ENCODE assay signal across 12 cellular contexts in genomic region chr1:192604979-192605620, GRCh38. TPM values are rescaled to one million over a fixed set of nuclear protein-coding genes. Genes with fewer than 3 reads are reported as not detected.
DNase-seq lines count a peak whose midpoint lies in the region; ATAC-seq, FAIRE-seq and TF ChIP-seq lines count a peak whose summit lies in the region.
"Had no signal": no experiment of that assay in that cellular context is flagged by ENCODE, and none has a peak within 500 bp of the region (broad histone marks: within the 10 kb centered on the region; RNA-seq: fewer than 3 reads in every experiment).

No MANE protein-coding gene starts in this region.

- no peaks in the 10 kb centered on the region for H3K9me3 ChIP-seq in kidney (ENCODE audit: control insufficient read depth in 1 of 2, low read length in 2 of 2)
- H3K9me3 ChIP-seq in hepatocyte (ENCODE audit: low read depth) = no peaks in the 10 kb centered on the region
- H3K9me3 ChIP-seq: mucosa of descending colon had no signal

- H3K4me3 ChIP-seq in NB4 (ENCODE audit: low read depth, low read length) (no peak overlapping the region), kidney (ENCODE audit: low read length in 2 of 2) (no peak overlapping the region), hepatocyte (no peak overlapping the region)
- H3K4me3 ChIP-seq: mucosa of descending colon, PC-9 had no signal

- TF ChIP-seq CTCF in NB4 (IDR thresholded peaks at IDR 0.05; ENCODE audit: low read depth, low read length) (no peak), kidney (IDR thresholded peaks at IDR 0.05; ENCODE audit: borderline replicate concordance, extremely low read depth, insufficient read depth) (no peak), RWPE1 (conservative IDR thresholded peaks at IDR 0.05; ENCODE audit: low read depth) (no peak), hepatocyte (IDR thresholded peaks at IDR 0.05; ENCODE audit: poor library complexity) (no peak)

- intact Hi-C loops in kidney (cut with DNase I) = loop anchor here (10.0 kb wide), 1 partner anchor 130 kb away; no protein-coding TSS in a partner anchor

- H4K20me1 ChIP-seq in hepatocyte (ENCODE audit: insufficient read depth, poor library complexity, severe bottlenecking) = no peaks in the 10 kb centered on the region

- H3K4me1 ChIP-seq in kidney (ENCODE audit: control insufficient read depth in 1 of 2, insufficient read depth in 1 of 2, low read depth in 1 of 2, low read length in 2 of 2) (no peaks in the 10 kb centered on the region), hepatocyte (ENCODE audit: insufficient read depth) (no peaks in the 10 kb centered on the region)

- CTCF ChIA-PET in RWPE1 (lab: Yijun Ruan, JAX) = interaction anchor here (0.7 kb wide), 1 partner anchor 317 kb away, joined by 3 read pairs; no protein-coding TSS in a partner anchor

- DNase-seq in NB4 (ENCODE audit: low read depth) (peak; percentile 25), kidney (no peak), RWPE1 (ENCODE audit: low spot score) (no peak), dedifferentiated amniotic fluid mesenchymal stem cell (ENCODE audit: extremely low spot score) (no peak), hepatocyte (ENCODE audit: low spot score) (no peak)
- DNase-seq in stimulated activated CD4-positive, alpha-beta T cell treated with anti-CD3 and anti-CD28 coated beads, Interleukin-2, amount 100 ng/mL, for 48 hours = no peak
- DNase-seq: activated T-cell treated with anti-CD3 and anti-CD28 coated beads, Interleukin-2, amount 50 U/mL, for 48 hours; PC-9 had no signal

- WGBS in hepatocyte (ENCODE audit: low lambda C conversion rate, missing lambda C conversion rate) = 95% methylated on average over 3 of the region's 3 CpGs

- no peaks in the 10 kb centered on the region for H3K27me3 ChIP-seq in hepatocyte

- H3K36me3 ChIP-seq in kidney (ENCODE audit: control insufficient read depth in 1 of 2, insufficient read depth in 2 of 2, low read length in 2 of 2) = no peaks in the 10 kb centered on the region
- no peaks in the 10 kb centered on the region for H3K36me3 ChIP-seq in hepatocyte (replicated peaks; ENCODE audit: insufficient read depth, low read depth)

- H3K9me2 ChIP-seq in hepatocyte (replicated peaks; ENCODE audit: insufficient read depth) = no peaks in the 10 kb centered on the region

- peak; percentile 17 for FAIRE-seq in kidney (lab: Jason Lieb, UNC)
- FAIRE-seq: endothelial cell of umbilical vein had no signal

- no peak overlapping the region for H3K4me2 ChIP-seq in hepatocyte
- H3K4me2 ChIP-seq: PC-9 had no signal

- TF ChIP-seq POLR2A in NB4 (IDR thresholded peaks at IDR 0.05; ENCODE audit: extremely low read depth, insufficient read length) = no peak

- peak; percentile 22 for ATAC-seq in GM18508 (IDR thresholded peaks at IDR 0.05; ENCODE audit: insufficient read depth, unreplicated experiment)
- ATAC-seq in HG02840 (IDR thresholded peaks at IDR 0.05; ENCODE audit: low FRiP score, unreplicated experiment) = peak; percentile 27
- ATAC-seq: mucosa of descending colon had no signal

- no peaks in the 10 kb centered on the region for H3K79me2 ChIP-seq in hepatocyte

- POLR2A ChIA-PET in RWPE1 (lab: Yijun Ruan, JAX; ENCODE audit: low non-redundant PET) = no interaction called here

- H3K27ac ChIP-seq in kidney (ENCODE audit: low read depth in 2 of 2, low read length in 2 of 2) (no peak overlapping the region), RWPE1 (no peak overlapping the region), hepatocyte (no peak overlapping the region)
- H3K27ac ChIP-seq: PC-9 had no signal

- H3K9ac ChIP-seq in kidney (ENCODE audit: low read length in 2 of 2) = no peak overlapping the region

- H2AFZ ChIP-seq in hepatocyte = no peak overlapping the region
- H2AFZ ChIP-seq: PC-9 had no signal

RNA-seq across cellular contexts. Expression of gene RGS1, which starts 29.5 kb away (rescaled TPM):
- total RNA-seq in kidney = 50.2 TPM
- 5.0 TPM for polyA plus RNA-seq in kidney (ENCODE audit: insufficient read depth, low read depth, low replicate concordance)
- 4.8 and 9.8 TPM in 2 replicates for total RNA-seq in hepatocyte
- 4.0 and 5.6 TPM in 2 replicates for polyA plus RNA-seq in hepatocyte
- total RNA-seq: endothelial cell of umbilical vein, PC-9 had no signal
- polyA plus RNA-seq: endothelial cell of umbilical vein had no signal

RNA-seq across cellular contexts. Expression of gene RGS13, which starts 30.8 kb away (rescaled TPM):
- total RNA-seq in kidney = 2.1 TPM
- not detected for polyA plus RNA-seq in kidney (ENCODE audit: insufficient read depth, low read depth, low replicate concordance)
- total RNA-seq in hepatocyte = 3.3 and 4.4 TPM in 2 replicates
- polyA plus RNA-seq in hepatocyte = 1.1 and 2.7 TPM in 2 replicates
- total RNA-seq: endothelial cell of umbilical vein, PC-9 had no signal
- polyA plus RNA-seq: endothelial cell of umbilical vein had no signal
